In genomic region chr4:176186067-176186466, GRCh38 we compare ENCODE assay signal across 1 cellular context.
TF ChIP-seq lines count a peak whose summit lies in the region.

No MANE protein-coding gene starts in this region.

TF ChIP-seq in IMR-90, 13 proteins besides CTCF, POLR2A, EP300 and RAD21 (continued from another document):
- TF ChIP-seq SMC3 (IDR thresholded peaks at IDR 0.05; ENCODE audit: low read depth, low read length), result no peak
- no peak for TF ChIP-seq USF2 (IDR thresholded peaks at IDR 0.05; ENCODE audit: low read depth, low read length)
- no peak for TF ChIP-seq MAFK (IDR thresholded peaks at IDR 0.05; ENCODE audit: low read depth, low read length)
- no peak for TF ChIP-seq RCOR1 (IDR thresholded peaks at IDR 0.05; ENCODE audit: insufficient replicate concordance, low read length)
- no peak for TF ChIP-seq ELK1 (IDR thresholded peaks at IDR 0.05; ENCODE audit: borderline replicate concordance, low read depth, low read length)
